1 cellular context compared by ENCODE assay signal in genomic region chr3:196942226-196942914, GRCh38.
TF ChIP-seq lines count a peak whose summit lies in the region.

TSS of gene NCBP2 (minus strand) at chr3:196942528. CDS start at chr3:196942503, 25 bp downstream.

TF ChIP-seq in HepG2, 621 proteins besides CTCF, POLR2A, EP300 and RAD21 (continued from another document and continues in another):
- peak; percentile 98 for TF ChIP-seq UBTF (CRISPR knock-in tag; IDR thresholded peaks at IDR 0.05)
- no peak for TF ChIP-seq SCMH1 (CRISPR knock-in tag; IDR thresholded peaks at IDR 0.05; ENCODE audit: borderline replicate concordance)
- TF ChIP-seq THYN1 (CRISPR knock-in tag; IDR thresholded peaks at IDR 0.05; ENCODE audit: borderline replicate concordance, low read depth), result no peak
- no peak for TF ChIP-seq SOX13 (IDR thresholded peaks at IDR 0.05)
- peak in 1 of 2 experiments; percentile 65; a peak in 2 of 4 replicates for TF ChIP-seq SOX13 (CRISPR knock-in tag; conservative IDR thresholded peaks at IDR 0.05 in 1 of 2, IDR thresholded peaks at IDR 0.05 in 1 of 2)
- peak; percentile 95; the same call in 1 of the 2 replicates for TF ChIP-seq KLF11 (CRISPR knock-in tag; IDR thresholded peaks at IDR 0.05)
- TF ChIP-seq GLI4 (CRISPR knock-in tag; IDR thresholded peaks at IDR 0.05; ENCODE audit: borderline replicate concordance), result no peak
- TF ChIP-seq ZNF839 (CRISPR knock-in tag; IDR thresholded peaks at IDR 0.05; ENCODE audit: borderline replicate concordance), result peak; percentile 44; the same call in 1 of the 2 replicates
- TF ChIP-seq MEF2D (CRISPR knock-in tag; IDR thresholded peaks at IDR 0.05), result peak; percentile 73; the same call in 1 of the 2 replicates
- TF ChIP-seq GABPB1 (CRISPR knock-in tag; IDR thresholded peaks at IDR 0.05), result peak; percentile 98
- TF ChIP-seq ZNF792 (CRISPR knock-in tag; IDR thresholded peaks at IDR 0.05), result peak; percentile 91
- TF ChIP-seq, protein P1, sequence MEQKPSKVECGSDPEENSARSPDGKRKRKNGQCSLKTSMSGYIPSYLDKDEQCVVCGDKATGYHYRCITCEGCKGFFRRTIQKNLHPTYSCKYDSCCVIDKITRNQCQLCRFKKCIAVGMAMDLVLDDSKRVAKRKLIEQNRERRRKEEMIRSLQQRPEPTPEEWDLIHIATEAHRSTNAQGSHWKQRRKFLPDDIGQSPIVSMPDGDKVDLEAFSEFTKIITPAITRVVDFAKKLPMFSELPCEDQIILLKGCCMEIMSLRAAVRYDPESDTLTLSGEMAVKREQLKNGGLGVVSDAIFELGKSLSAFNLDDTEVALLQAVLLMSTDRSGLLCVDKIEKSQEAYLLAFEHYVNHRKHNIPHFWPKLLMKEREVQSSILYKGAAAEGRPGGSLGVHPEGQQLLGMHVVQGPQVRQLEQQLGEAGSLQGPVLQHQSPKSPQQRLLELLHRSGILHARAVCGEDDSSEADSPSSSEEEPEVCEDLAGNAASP (CRISPR knock-in tag; IDR thresholded peaks at IDR 0.05; ENCODE audit: borderline replicate concordance), result peak; percentile 27; the same call in 1 of the 2 replicates
- TF ChIP-seq ZNF460 (CRISPR knock-in tag; IDR thresholded peaks at IDR 0.05; ENCODE audit: borderline replicate concordance), result no peak; the same call in 1 of the 2 replicates
- TF ChIP-seq CEBPB (IDR thresholded peaks at IDR 0.05; ENCODE audit: borderline replicate concordance, low read depth, low read length), result peak; percentile 34; the same call in 1 of the 2 replicates
- no peak for TF ChIP-seq ZNF263 (CRISPR knock-in tag; IDR thresholded peaks at IDR 0.05)
- peak; percentile 89 for TF ChIP-seq TARDBP (CRISPR knock-in tag; IDR thresholded peaks at IDR 0.05)
- TF ChIP-seq SP2 (CRISPR knock-in tag; IDR thresholded peaks at IDR 0.05), result peak; percentile 83
- TF ChIP-seq, protein P2, sequence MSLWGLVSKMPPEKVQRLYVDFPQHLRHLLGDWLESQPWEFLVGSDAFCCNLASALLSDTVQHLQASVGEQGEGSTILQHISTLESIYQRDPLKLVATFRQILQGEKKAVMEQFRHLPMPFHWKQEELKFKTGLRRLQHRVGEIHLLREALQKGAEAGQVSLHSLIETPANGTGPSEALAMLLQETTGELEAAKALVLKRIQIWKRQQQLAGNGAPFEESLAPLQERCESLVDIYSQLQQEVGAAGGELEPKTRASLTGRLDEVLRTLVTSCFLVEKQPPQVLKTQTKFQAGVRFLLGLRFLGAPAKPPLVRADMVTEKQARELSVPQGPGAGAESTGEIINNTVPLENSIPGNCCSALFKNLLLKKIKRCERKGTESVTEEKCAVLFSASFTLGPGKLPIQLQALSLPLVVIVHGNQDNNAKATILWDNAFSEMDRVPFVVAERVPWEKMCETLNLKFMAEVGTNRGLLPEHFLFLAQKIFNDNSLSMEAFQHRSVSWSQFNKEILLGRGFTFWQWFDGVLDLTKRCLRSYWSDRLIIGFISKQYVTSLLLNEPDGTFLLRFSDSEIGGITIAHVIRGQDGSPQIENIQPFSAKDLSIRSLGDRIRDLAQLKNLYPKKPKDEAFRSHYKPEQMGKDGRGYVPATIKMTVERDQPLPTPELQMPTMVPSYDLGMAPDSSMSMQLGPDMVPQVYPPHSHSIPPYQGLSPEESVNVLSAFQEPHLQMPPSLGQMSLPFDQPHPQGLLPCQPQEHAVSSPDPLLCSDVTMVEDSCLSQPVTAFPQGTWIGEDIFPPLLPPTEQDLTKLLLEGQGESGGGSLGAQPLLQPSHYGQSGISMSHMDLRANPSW (CRISPR knock-in tag; IDR thresholded peaks at IDR 0.05; ENCODE audit: borderline replicate concordance), result 0 out of 2 replicates have a peak, but pooled peaks have one; percentile 48
- TF ChIP-seq SETDB1 (CRISPR knock-in tag; IDR thresholded peaks at IDR 0.05; ENCODE audit: borderline replicate concordance), result no peak
- TF ChIP-seq TP53 (CRISPR knock-in tag; conservative IDR thresholded peaks at IDR 0.05), result no peak
- no peak for TF ChIP-seq SMAD9 (CRISPR knock-in tag; IDR thresholded peaks at IDR 0.05)
- no peak for TF ChIP-seq ZNF773 (CRISPR knock-in tag; IDR thresholded peaks at IDR 0.05; ENCODE audit: borderline replicate concordance)
- TF ChIP-seq, protein P3, sequence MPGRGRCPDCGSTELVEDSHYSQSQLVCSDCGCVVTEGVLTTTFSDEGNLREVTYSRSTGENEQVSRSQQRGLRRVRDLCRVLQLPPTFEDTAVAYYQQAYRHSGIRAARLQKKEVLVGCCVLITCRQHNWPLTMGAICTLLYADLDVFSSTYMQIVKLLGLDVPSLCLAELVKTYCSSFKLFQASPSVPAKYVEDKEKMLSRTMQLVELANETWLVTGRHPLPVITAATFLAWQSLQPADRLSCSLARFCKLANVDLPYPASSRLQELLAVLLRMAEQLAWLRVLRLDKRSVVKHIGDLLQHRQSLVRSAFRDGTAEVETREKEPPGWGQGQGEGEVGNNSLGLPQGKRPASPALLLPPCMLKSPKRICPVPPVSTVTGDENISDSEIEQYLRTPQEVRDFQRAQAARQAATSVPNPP (CRISPR knock-in tag; IDR thresholded peaks at IDR 0.05), result peak; percentile 86
- TF ChIP-seq CSRNP1 (CRISPR knock-in tag; IDR thresholded peaks at IDR 0.05), result peak; percentile 93
- TF ChIP-seq HNRNPUL1 (IDR thresholded peaks at IDR 0.05; ENCODE audit: low read depth, low read length), result no peak
- TF ChIP-seq, protein P4, sequence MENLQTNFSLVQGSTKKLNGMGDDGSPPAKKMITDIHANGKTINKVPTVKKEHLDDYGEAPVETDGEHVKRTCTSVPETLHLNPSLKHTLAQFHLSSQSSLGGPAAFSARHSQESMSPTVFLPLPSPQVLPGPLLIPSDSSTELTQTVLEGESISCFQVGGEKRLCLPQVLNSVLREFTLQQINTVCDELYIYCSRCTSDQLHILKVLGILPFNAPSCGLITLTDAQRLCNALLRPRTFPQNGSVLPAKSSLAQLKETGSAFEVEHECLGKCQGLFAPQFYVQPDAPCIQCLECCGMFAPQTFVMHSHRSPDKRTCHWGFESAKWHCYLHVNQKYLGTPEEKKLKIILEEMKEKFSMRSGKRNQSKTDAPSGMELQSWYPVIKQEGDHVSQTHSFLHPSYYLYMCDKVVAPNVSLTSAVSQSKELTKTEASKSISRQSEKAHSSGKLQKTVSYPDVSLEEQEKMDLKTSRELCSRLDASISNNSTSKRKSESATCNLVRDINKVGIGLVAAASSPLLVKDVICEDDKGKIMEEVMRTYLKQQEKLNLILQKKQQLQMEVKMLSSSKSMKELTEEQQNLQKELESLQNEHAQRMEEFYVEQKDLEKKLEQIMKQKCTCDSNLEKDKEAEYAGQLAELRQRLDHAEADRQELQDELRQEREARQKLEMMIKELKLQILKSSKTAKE (CRISPR knock-in tag; IDR thresholded peaks at IDR 0.05; ENCODE audit: borderline replicate concordance), result peak; percentile 70; the same call in 1 of the 2 replicates
- TF ChIP-seq, protein P5, sequence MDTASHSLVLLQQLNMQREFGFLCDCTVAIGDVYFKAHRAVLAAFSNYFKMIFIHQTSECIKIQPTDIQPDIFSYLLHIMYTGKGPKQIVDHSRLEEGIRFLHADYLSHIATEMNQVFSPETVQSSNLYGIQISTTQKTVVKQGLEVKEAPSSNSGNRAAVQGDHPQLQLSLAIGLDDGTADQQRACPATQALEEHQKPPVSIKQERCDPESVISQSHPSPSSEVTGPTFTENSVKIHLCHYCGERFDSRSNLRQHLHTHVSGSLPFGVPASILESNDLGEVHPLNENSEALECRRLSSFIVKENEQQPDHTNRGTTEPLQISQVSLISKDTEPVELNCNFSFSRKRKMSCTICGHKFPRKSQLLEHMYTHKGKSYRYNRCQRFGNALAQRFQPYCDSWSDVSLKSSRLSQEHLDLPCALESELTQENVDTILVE (CRISPR knock-in tag; IDR thresholded peaks at IDR 0.05), result peak; percentile 88
- TF ChIP-seq ZSCAN21 (CRISPR knock-in tag; IDR thresholded peaks at IDR 0.05; ENCODE audit: borderline replicate concordance), result peak; percentile 93; the same call in 1 of the 2 replicates
- TF ChIP-seq ZFP82 (CRISPR knock-in tag; IDR thresholded peaks at IDR 0.05; ENCODE audit: borderline replicate concordance), result no peak; the same call in none of the 2 replicates
- peak; percentile 94 for TF ChIP-seq ZNF547 (CRISPR knock-in tag; IDR thresholded peaks at IDR 0.05)
- TF ChIP-seq ZNF747 (CRISPR knock-in tag; IDR thresholded peaks at IDR 0.05; ENCODE audit: borderline replicate concordance), result peak; percentile 84; the same call in 1 of the 2 replicates
- TF ChIP-seq ZNF691 (CRISPR knock-in tag; IDR thresholded peaks at IDR 0.05; ENCODE audit: borderline replicate concordance, low read depth), result peak; percentile 94
- TF ChIP-seq, protein P6, sequence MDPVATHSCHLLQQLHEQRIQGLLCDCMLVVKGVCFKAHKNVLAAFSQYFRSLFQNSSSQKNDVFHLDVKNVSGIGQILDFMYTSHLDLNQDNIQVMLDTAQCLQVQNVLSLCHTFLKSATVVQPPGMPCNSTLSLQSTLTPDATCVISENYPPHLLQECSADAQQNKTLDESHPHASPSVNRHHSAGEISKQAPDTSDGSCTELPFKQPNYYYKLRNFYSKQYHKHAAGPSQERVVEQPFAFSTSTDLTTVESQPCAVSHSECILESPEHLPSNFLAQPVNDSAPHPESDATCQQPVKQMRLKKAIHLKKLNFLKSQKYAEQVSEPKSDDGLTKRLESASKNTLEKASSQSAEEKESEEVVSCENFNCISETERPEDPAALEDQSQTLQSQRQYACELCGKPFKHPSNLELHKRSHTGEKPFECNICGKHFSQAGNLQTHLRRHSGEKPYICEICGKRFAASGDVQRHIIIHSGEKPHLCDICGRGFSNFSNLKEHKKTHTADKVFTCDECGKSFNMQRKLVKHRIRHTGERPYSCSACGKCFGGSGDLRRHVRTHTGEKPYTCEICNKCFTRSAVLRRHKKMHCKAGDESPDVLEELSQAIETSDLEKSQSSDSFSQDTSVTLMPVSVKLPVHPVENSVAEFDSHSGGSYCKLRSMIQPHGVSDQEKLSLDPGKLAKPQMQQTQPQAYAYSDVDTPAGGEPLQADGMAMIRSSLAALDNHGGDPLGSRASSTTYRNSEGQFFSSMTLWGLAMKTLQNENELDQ (CRISPR knock-in tag; IDR thresholded peaks at IDR 0.05; ENCODE audit: borderline replicate concordance), result no peak
- peak; percentile 48; the same call in 1 of the 2 replicates for TF ChIP-seq NAIF1 (CRISPR knock-in tag; IDR thresholded peaks at IDR 0.05; ENCODE audit: borderline replicate concordance)
- TF ChIP-seq U2AF2 (IDR thresholded peaks at IDR 0.05; ENCODE audit: low read depth, low read length), result no peak
- TF ChIP-seq NONO (IDR thresholded peaks at IDR 0.05), result no peak
- peak; percentile 99 for TF ChIP-seq NONO (CRISPR knock-in tag; conservative IDR thresholded peaks at IDR 0.05)
- peak; percentile 98 for TF ChIP-seq U2AF1 (optimal IDR thresholded peaks at IDR 0.05; ENCODE audit: low read depth, low read length)
- TF ChIP-seq ZNF781 (CRISPR knock-in tag; IDR thresholded peaks at IDR 0.05; ENCODE audit: borderline replicate concordance, not compliant biosample characterization), result peak; percentile 69
- TF ChIP-seq PAX8 (CRISPR knock-in tag; IDR thresholded peaks at IDR 0.05; ENCODE audit: borderline replicate concordance), result no peak
- TF ChIP-seq ZNF224 (CRISPR knock-in tag; IDR thresholded peaks at IDR 0.05), result peak; percentile 79; the same call in 1 of the 2 replicates
- no peak for TF ChIP-seq ZNF10 (CRISPR knock-in tag; IDR thresholded peaks at IDR 0.05; ENCODE audit: borderline replicate concordance, low read depth)
- no peak for TF ChIP-seq NFE2L2 (IDR thresholded peaks at IDR 0.05; ENCODE audit: low read length)
- no peak for TF ChIP-seq WIZ (CRISPR knock-in tag; IDR thresholded peaks at IDR 0.05)
- peak; percentile 83 for TF ChIP-seq ZNF563 (CRISPR knock-in tag; IDR thresholded peaks at IDR 0.05)
- no peak for TF ChIP-seq SP1 (IDR thresholded peaks at IDR 0.05)
- peak; percentile 81 for TF ChIP-seq SP1 (CRISPR knock-in tag; IDR thresholded peaks at IDR 0.05)
- peak; percentile 98 for TF ChIP-seq ATF1 (CRISPR knock-in tag; IDR thresholded peaks at IDR 0.05)
- TF ChIP-seq ZFP1 (CRISPR knock-in tag; IDR thresholded peaks at IDR 0.05), result peak; percentile 62
- peak; percentile 78; the same call in 1 of the 2 replicates for TF ChIP-seq EEA1 (CRISPR knock-in tag; IDR thresholded peaks at IDR 0.05; ENCODE audit: borderline replicate concordance)
- TF ChIP-seq CCDC6 (CRISPR knock-in tag; IDR thresholded peaks at IDR 0.05), result peak; percentile 85
